Comparison of ENCODE assay signal across 9 cellular contexts in the genomic region with DNA sequence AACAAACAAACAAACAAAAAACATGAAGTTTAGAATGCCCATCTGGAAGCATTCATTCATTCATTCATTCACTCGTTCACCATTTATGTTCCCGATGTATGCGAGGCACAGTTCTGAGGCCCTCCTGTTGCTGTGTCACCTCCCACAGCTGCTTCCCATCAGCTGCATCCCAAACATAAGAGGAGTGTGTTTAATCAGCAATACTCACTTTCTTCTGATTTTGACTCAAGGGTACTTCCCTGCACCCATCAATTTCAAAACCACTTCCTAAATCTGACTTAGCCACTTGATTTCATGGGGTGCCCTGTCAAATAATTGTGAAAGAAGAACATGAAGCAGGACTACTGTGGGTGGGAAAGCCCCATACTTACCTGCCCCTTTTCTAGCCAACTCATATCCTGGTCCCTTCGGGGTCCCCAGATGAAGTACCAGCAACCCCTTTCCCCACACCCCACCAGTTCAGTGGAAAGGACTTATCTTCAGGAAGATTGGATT.
DNase-seq lines count a peak whose midpoint lies in the region; ATAC-seq, FAIRE-seq and TF ChIP-seq lines count a peak whose summit lies in the region.
"Had no signal": no experiment of that assay in that cellular context is flagged by ENCODE, and none has a peak within 500 bp of the region (broad histone marks: within the 10 kb centered on the region; RNA-seq: fewer than 3 reads in every experiment).

No MANE protein-coding gene starts in this region.

- no peak for FAIRE-seq in K562 (lab: Jason Lieb, UNC)

- H3K9me1 ChIP-seq in K562 (ENCODE audit: control insufficient read depth, insufficient read depth, low read length) = no peaks in the 10 kb centered on the region

- intact Hi-C loops in K562 (cut with micrococcal nuclease) (no loop called here), lower lobe of right lung (cut with DNase I) (no loop called here), gastrocnemius medialis (cut with DNase I; ENCODE audit: low total_unique reads) (no loop called here)

- H3K27ac ChIP-seq in K562 (ENCODE audit: extremely low read depth, low read depth, low read length) (no peak overlapping the region), lower lobe of right lung (no peak overlapping the region), gastrocnemius medialis (no peak overlapping the region)
- H3K27ac ChIP-seq: coronary artery had no signal

- CTCF ChIA-PET in K562 (lab: Yijun Ruan, JAX; ENCODE audit: low intra/inter-chr PET ratio) = no interaction called here

- H3K9ac ChIP-seq in K562 (ENCODE audit: insufficient read depth in 1 of 2, low read depth in 2 of 2, low read length in 2 of 2) = no peak overlapping the region

- H3K4me1 ChIP-seq in K562 (replicated peaks in 1 of 2; ENCODE audit: control insufficient read depth in 2 of 2, insufficient read depth in 2 of 2, low read length in 2 of 2) (no peaks in the 10 kb centered on the region), lower lobe of right lung (no peaks in the 10 kb centered on the region), gastrocnemius medialis (no peaks in the 10 kb centered on the region), BE2C (peaks cover 5% of the 10 kb centered on the region)

- ATAC-seq in GM18502 (IDR thresholded peaks at IDR 0.05; ENCODE audit: poor library complexity, unreplicated experiment) (peak; percentile 56), HG03342 (IDR thresholded peaks at IDR 0.05; ENCODE audit: unreplicated experiment) (peak; percentile 27), K562 (no peak), lower lobe of right lung (no peak), gastrocnemius medialis (no peak)

- TF ChIP-seq RAD21 in K562 (CRISPR knock-in tag; conservative IDR thresholded peaks at IDR 0.05 in 1 of 2, IDR thresholded peaks at IDR 0.05 in 1 of 2) = no peak

- H3K4me3 ChIP-seq in K562 = no peak overlapping the region
- no peak overlapping the region for H3K4me3 ChIP-seq in lower lobe of right lung
- no peak overlapping the region for H3K4me3 ChIP-seq in gastrocnemius medialis
- no peak overlapping the region for H3K4me3 ChIP-seq in BE2C (ENCODE audit: low read depth, low read length)
- H3K4me3 ChIP-seq: coronary artery had no signal

- no peak for TF ChIP-seq EP300 in K562 (IDR thresholded peaks at IDR 0.05; ENCODE audit: low read length)

- no TSS peak for BruUV-seq in K562 (replicated peaks; lab: Mats Ljungman, UMichigan)

- TF ChIP-seq CTCF in GM20000 (IDR thresholded peaks at IDR 0.05; ENCODE audit: extremely low read depth, missing control alignments) (no peak), K562 (IDR thresholded peaks at IDR 0.05 in 2 of 3, conservative IDR thresholded peaks at IDR 0.05 in 1 of 3; ENCODE audit: insufficient read depth in 2 of 3, low read depth in 1 of 3, low read length in 3 of 3) (no peak), lower lobe of right lung (IDR thresholded peaks at IDR 0.05) (no peak), gastrocnemius medialis (IDR thresholded peaks at IDR 0.05 in 4 of 5, conservative IDR thresholded peaks at IDR 0.05 in 1 of 5) (no peak), BE2C (IDR thresholded peaks at IDR 0.05; ENCODE audit: low read depth, low read length) (no peak)

- H3K9me3 ChIP-seq in K562 (replicated peaks; ENCODE audit: control insufficient read depth, insufficient read depth, low read depth, low read length) (no peaks in the 10 kb centered on the region), lower lobe of right lung (no peaks in the 10 kb centered on the region), gastrocnemius medialis (no peaks in the 10 kb centered on the region), BE2C (no peaks in the 10 kb centered on the region)

- DNase-seq in GM20000 (ENCODE audit: low spot score) = peak; percentile 41
- no peak for DNase-seq in K562 (ENCODE audit: extremely low read depth in 1 of 4, low spot score in 3 of 4)
- DNase-seq in lower lobe of right lung = no peak
- DNase-seq in gastrocnemius medialis = no peak
- no peak for DNase-seq in foreskin melanocyte
- DNase-seq in BE2C = no peak

- no peaks in the 10 kb centered on the region for H3K79me2 ChIP-seq in K562 (ENCODE audit: control insufficient read depth, insufficient read depth, low read length)

- WGBS in K562 (ENCODE audit: insufficient coverage, low coverage, missing lambda C conversion rate) = 0% methylated on average over 4 of the region's 4 CpGs

- POLR2A ChIA-PET in K562 (lab: Yijun Ruan, JAX) = no interaction called here

- H3K36me3 ChIP-seq in K562 (ENCODE audit: control insufficient read depth, insufficient read depth, low read length) (no peaks in the 10 kb centered on the region), lower lobe of right lung (no peaks in the 10 kb centered on the region), gastrocnemius medialis (no peaks in the 10 kb centered on the region), BE2C (no peaks in the 10 kb centered on the region)

- H4K20me1 ChIP-seq in K562 (replicated peaks; ENCODE audit: control insufficient read depth, insufficient read depth, low read length) = no peaks in the 10 kb centered on the region

- H3K4me2 ChIP-seq in K562 (ENCODE audit: insufficient read depth, low read length) = no peak overlapping the region

- no peak overlapping the region for H2AFZ ChIP-seq in K562 (ENCODE audit: low read depth, low read length)

- no peaks in the 10 kb centered on the region for H3K27me3 ChIP-seq in K562 (ENCODE audit: control insufficient read depth in 2 of 2, insufficient read depth in 2 of 2, low read length in 2 of 2)
- no peaks in the 10 kb centered on the region for H3K27me3 ChIP-seq in lower lobe of right lung (ENCODE audit: low read depth)
- no peaks in the 10 kb centered on the region for H3K27me3 ChIP-seq in gastrocnemius medialis
- no peaks in the 10 kb centered on the region for H3K27me3 ChIP-seq in BE2C

- in situ Hi-C loops in K562 (cut with MboI) (no loop called here), gastrocnemius medialis (cut with MboI; ENCODE audit: low sequenced_read_pairs in 4 of 4) (no loop called here)

- TF ChIP-seq POLR2A in K562 (conservative IDR thresholded peaks at IDR 0.05) (no peak), gastrocnemius medialis (IDR thresholded peaks at IDR 0.05) (no peak)

TF ChIP-seq in K562, 482 proteins besides CTCF, POLR2A, EP300 and RAD21:
- peak; percentile 38; the same call in 1 of the 2 replicates for TF ChIP-seq ZNF24 (IDR thresholded peaks at IDR 0.05)
- TF ChIP-seq TARDBP (IDR thresholded peaks at IDR 0.05) = no peak

Comparison
In these comparisons a context has a peak if more than half of its experiments do, and no peak if none do; other contexts are left out.
1. ATAC-seq: peak in GM18502 (single experiment) and HG03342 (single experiment); none in K562 (single experiment), lower lobe of right lung (0 of 2) and gastrocnemius medialis (0 of 2).